14 cellular contexts compared by ENCODE assay signal in the genomic region with DNA sequence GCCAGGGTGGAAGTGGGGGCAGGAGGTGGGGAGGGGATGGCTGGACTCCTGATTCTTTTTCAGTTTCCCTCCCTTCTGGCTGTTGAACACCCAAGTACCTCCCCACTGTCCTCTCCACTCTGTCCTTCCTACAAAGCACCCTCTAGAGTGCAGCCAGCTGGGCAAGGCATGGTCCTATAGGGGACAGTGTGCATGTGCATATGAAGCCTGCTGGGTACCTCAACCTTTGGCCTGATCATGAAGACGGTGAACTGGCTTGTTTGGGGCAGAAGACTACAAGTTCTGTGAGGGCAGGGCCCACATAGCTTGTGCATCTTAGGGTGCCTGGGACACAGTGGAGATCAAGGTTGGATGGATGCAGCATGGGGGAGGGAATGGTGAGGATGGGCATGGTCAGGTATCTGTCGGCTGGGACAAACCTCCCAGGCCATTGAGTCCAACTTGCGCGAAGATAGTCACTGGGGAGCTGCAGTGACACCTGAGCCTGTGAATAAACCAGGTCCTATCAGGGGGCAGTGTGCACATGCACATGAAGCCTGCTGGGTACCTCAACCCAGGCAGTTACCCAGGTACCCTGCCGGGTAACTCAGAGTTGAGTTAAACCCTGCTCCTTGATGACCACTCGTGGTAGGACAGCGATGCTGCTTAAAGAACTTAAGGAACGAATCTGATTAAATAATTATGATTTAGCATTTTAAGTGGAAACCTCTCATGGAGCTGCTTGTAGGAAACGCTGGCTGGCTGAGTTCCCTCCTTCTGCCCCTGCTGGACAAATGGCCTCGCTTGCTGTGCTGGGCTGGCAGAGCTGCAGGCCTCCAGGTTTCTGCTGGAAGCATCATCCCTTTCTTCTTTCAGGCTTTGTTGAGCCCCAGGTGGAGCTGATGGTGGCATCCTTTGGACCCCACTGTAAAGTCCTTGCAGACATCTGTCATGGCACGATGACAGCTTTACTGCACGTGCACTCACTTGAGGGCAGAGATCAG.
DNase-seq lines count a peak whose midpoint lies in the region; ATAC-seq, FAIRE-seq and TF ChIP-seq lines count a peak whose summit lies in the region.
"Had no signal": no experiment of that assay in that cellular context is flagged by ENCODE, and none has a peak within 500 bp of the region (broad histone marks: within the 10 kb centered on the region; RNA-seq: fewer than 3 reads in every experiment).

No MANE protein-coding gene starts in this region.

- CTCF ChIA-PET in BJ (lab: Yijun Ruan, JAX) (interaction anchor here (0.7 to 3.4 kb wide), 7 partner anchors 14 to 133 kb away, joined by 3 to 15 read pairs (median 7); partner anchors contain the start of gene ST3GAL5), IMR-90 (lab: Yijun Ruan, JAX) (interaction anchor here (0.8 kb wide), 1 partner anchor 176 kb away, joined by 4 read pairs; no protein-coding TSS in a partner anchor), H1 (lab: Charles Lee; ENCODE audit: partially characterized antibody) (interaction anchor here (0.6 to 3.1 kb wide), 19 partner anchors 13 to 293 kb away, joined by 3 to 12 read pairs (median 4); no protein-coding TSS in a partner anchor)

- H2BK5ac ChIP-seq in IMR-90 (ENCODE audit: low read depth, low read length, poor library complexity, severe bottlenecking) (no peak overlapping the region), H1 (ENCODE audit: low read depth, low read length) (no peak overlapping the region)

- 0 out of 3 replicates have a peak overlapping the region, but pooled peaks have one; percentile 7 for H2BK15ac ChIP-seq in IMR-90 (ENCODE audit: low read depth, low read length)
- no peak overlapping the region for H2BK15ac ChIP-seq in H1 (ENCODE audit: low read length)

- H4K8ac ChIP-seq in IMR-90 (ENCODE audit: low read depth in 2 of 2, low read length in 2 of 2) (no peak overlapping the region), H1 (ENCODE audit: extremely low read depth, insufficient read depth, low read length) (peak overlapping the region; percentile 22; the same call in 1 of the 2 replicates)

- H3K14ac ChIP-seq in IMR-90 (replicated peaks; ENCODE audit: low read depth, low read length) (no peak overlapping the region), H1 (ENCODE audit: insufficient read length) (no peak overlapping the region)

- no peak overlapping the region for H2BK120ac ChIP-seq in IMR-90 (ENCODE audit: low read depth, low read length)
- H2BK120ac ChIP-seq in H1 (replicated peaks; ENCODE audit: low read depth, low read length): no peak overlapping the region

- no TSS peak for BruUV-seq in IMR-90 (replicated peaks; lab: Mats Ljungman, UMichigan)

- H3K9me3 ChIP-seq in IMR-90 (ENCODE audit: control insufficient read depth, insufficient read depth, low read length) (no peaks in the 10 kb centered on the region), H1 (ENCODE audit: insufficient read depth in 2 of 2, low read depth in 1 of 2, low read length in 1 of 2) (no peaks in the 10 kb centered on the region), osteoblast (ENCODE audit: low read depth, low read length) (no peaks in the 10 kb centered on the region)

- H3K4me2 ChIP-seq in IMR-90 (ENCODE audit: low read depth, low read length) (no peak overlapping the region), H1 (ENCODE audit: insufficient read depth in 1 of 2, low read depth in 2 of 2, low read length in 2 of 2) (no peak overlapping the region), osteoblast (ENCODE audit: insufficient read depth, low read length) (no peak overlapping the region)

- no peaks in the 10 kb centered on the region for H3K79me1 ChIP-seq in IMR-90 (ENCODE audit: low read depth in 1 of 2, low read length in 2 of 2)
- H3K79me1 ChIP-seq in H1 (ENCODE audit: low read depth, low read length): no peaks in the 10 kb centered on the region

- peaks cover 10% of the 10 kb centered on the region for H3K9me1 ChIP-seq in IMR-90 (ENCODE audit: insufficient read depth, low read length)

- H4K5ac ChIP-seq in IMR-90 (ENCODE audit: low read depth, low read length) (peak overlapping the region; percentile 17; the same call in 1 of the 2 replicates), H1 (ENCODE audit: insufficient read length, low read depth, low read length) (no peak overlapping the region)

- 0 out of 2 replicates have a peak, but pooled peaks have one; percentile 6 for TF ChIP-seq CTCF in BJ (IDR thresholded peaks at IDR 0.05; ENCODE audit: insufficient read depth, low read depth, low read length)
- TF ChIP-seq CTCF in IMR-90 (conservative IDR thresholded peaks at IDR 0.05; ENCODE audit: low read depth, low read length): no peak
- TF ChIP-seq CTCF in H1 (IDR thresholded peaks at IDR 0.05; ENCODE audit: control extremely low read depth in 1 of 3, insufficient read depth in 1 of 3, low read depth in 1 of 3, low read length in 3 of 3): peak in 2 of 3 experiments; percentile 4 to 6; a peak in 3 of 4 replicates
- peak; percentile 27 for TF ChIP-seq CTCF in osteoblast (IDR thresholded peaks at IDR 0.05; ENCODE audit: extremely low read depth, low read depth, low read length)
- TF ChIP-seq CTCF in D721Med (IDR thresholded peaks at IDR 0.05; ENCODE audit: insufficient read depth, missing control alignments): no peak

- H3K23me2 ChIP-seq in H1 (ENCODE audit: low read depth, low read length): no peaks in the 10 kb centered on the region

- TF ChIP-seq POLR2A in IMR-90 (IDR thresholded peaks at IDR 0.05; ENCODE audit: low read depth, low read length): no peak
- TF ChIP-seq POLR2A in H1 (IDR thresholded peaks at IDR 0.05; ENCODE audit: control extremely low read depth in 1 of 2, low read depth in 2 of 2, low read length in 2 of 2): no peak

- H3K9ac ChIP-seq in IMR-90 (ENCODE audit: low read depth, low read length): no peak overlapping the region
- no peak overlapping the region for H3K9ac ChIP-seq in H1 (replicated peaks in 1 of 4; ENCODE audit: extremely low read depth in 1 of 4, low read depth in 3 of 4, low read length in 3 of 4)

- no peak overlapping the region for H2BK12ac ChIP-seq in H1 (ENCODE audit: low read depth, low read length)

- H3K4ac ChIP-seq in IMR-90 (ENCODE audit: low read depth, low read length) (0 out of 2 replicates have a peak overlapping the region, but pooled peaks have one; percentile 27), H1 (replicated peaks; ENCODE audit: insufficient read length, low read depth, low read length) (no peak overlapping the region)

- in situ Hi-C loops in IMR-90 (cut with MboI; ENCODE audit: low sequenced_read_pairs): no loop called here

- H3K56ac ChIP-seq in IMR-90 (ENCODE audit: extremely low read depth, insufficient read depth, low read length): no peak overlapping the region
- H3K56ac ChIP-seq in H1 (replicated peaks; ENCODE audit: insufficient read length, low read depth, low read length): no peak overlapping the region

- peaks cover 6% of the 10 kb centered on the region for H3K36me3 ChIP-seq in BJ (ENCODE audit: control insufficient read depth, insufficient read depth, low read length)
- H3K36me3 ChIP-seq in IMR-90 (ENCODE audit: control insufficient read depth, insufficient read depth, low read length): peaks cover 12% of the 10 kb centered on the region
- peaks cover 4 to 12% (median 10%) of the 10 kb centered on the region in 4 experiments; a peak in 5 of 8 replicates for H3K36me3 ChIP-seq in H1 (ENCODE audit: control insufficient read depth in 2 of 4, insufficient read depth in 4 of 4, low read length in 3 of 4)
- H3K36me3 ChIP-seq in osteoblast (ENCODE audit: insufficient read depth, low read length): peaks cover 21% of the 10 kb centered on the region

- H3K79me2 ChIP-seq in H1 (ENCODE audit: control insufficient read depth in 1 of 2, insufficient read depth in 2 of 2, low read length in 2 of 2): no peaks in the 10 kb centered on the region
- H3K79me2 ChIP-seq in osteoblast (ENCODE audit: insufficient read depth, low read length): no peaks in the 10 kb centered on the region

- H4K91ac ChIP-seq in IMR-90 (ENCODE audit: insufficient read depth, low read depth, low read length) (no peak overlapping the region; the same call in 1 of the 2 replicates), H1 (replicated peaks; ENCODE audit: insufficient read length, low read length) (no peak overlapping the region)

- FAIRE-seq in H1 (lab: Jason Lieb, UNC) (no peak), D721Med (lab: Jason Lieb, UNC) (no peak)

- ATAC-seq in IMR-90 (ENCODE audit: low read depth) (peak; percentile 35), GM21381 (IDR thresholded peaks at IDR 0.05; ENCODE audit: unreplicated experiment) (no peak)
- ATAC-seq: stimulated activated naive CD8-positive, alpha-beta T cell treated with anti-CD3 and anti-CD28 coated beads, Interleukin-15, amount 100 ng/mL, for 72 hours had no signal

- H3K4me3 ChIP-seq in BJ (ENCODE audit: low read depth, low read length): no peak overlapping the region
- no peak overlapping the region for H3K4me3 ChIP-seq in IMR-90 (ENCODE audit: insufficient read depth, low read depth, low read length)
- H3K4me3 ChIP-seq in H1 (ENCODE audit: extremely low read depth in 1 of 4, insufficient read depth in 2 of 4, low read depth in 3 of 4, low read length in 4 of 4): no peak overlapping the region
- H3K4me3 ChIP-seq in osteoblast (ENCODE audit: insufficient read depth, low read length): no peak overlapping the region

- dilution Hi-C loops in IMR-90 (cut with HindIII; ENCODE audit: low sequenced_read_pairs, unreplicated experiment): no loop called here

- H3K4me1 ChIP-seq in IMR-90 (ENCODE audit: control insufficient read depth, insufficient read depth, low read length) (peaks cover 7% of the 10 kb centered on the region; the same call in 1 of the 2 replicates), H1 (replicated peaks in 1 of 4; ENCODE audit: control insufficient read depth in 3 of 4, insufficient read depth in 4 of 4, low read length in 3 of 4) (no peaks in the 10 kb centered on the region), osteoblast (ENCODE audit: insufficient read depth, low read length) (peaks cover 10% of the 10 kb centered on the region)

- TF ChIP-seq RAD21 in IMR-90 (IDR thresholded peaks at IDR 0.05; ENCODE audit: low read length): no peak
- TF ChIP-seq RAD21 in H1 (IDR thresholded peaks at IDR 0.05 in 1 of 2, conservative IDR thresholded peaks at IDR 0.05 in 1 of 2; ENCODE audit: low read depth in 2 of 2, low read length in 2 of 2): peak in 1 of 2 experiments; percentile 11; a peak in 1 of 4 replicates

- no peak for DNase-seq in BJ (ENCODE audit: low read depth)
- DNase-seq in IMR-90: no peak
- no peak for DNase-seq in H1 (ENCODE audit: low read depth in 1 of 2, low spot score in 2 of 2)
- DNase-seq in osteoblast (ENCODE audit: insufficient read length, low spot score, missing footprints): peak; percentile 88
- no peak for DNase-seq in activated T-cell treated with anti-CD3 and anti-CD28 coated beads for 4 hours
- DNase-seq in iPS-NIHi11 (ENCODE audit: low spot score): no peak
- no peak for DNase-seq in D721Med (ENCODE audit: insufficient read length, low spot score)
- DNase-seq: activated CD4-positive, alpha-beta T cell treated with anti-CD3 and anti-CD28 coated beads for 1 hour; erythroblast; GDM1; stimulated activated CD4-positive, alpha-beta T cell treated with anti-CD3 and anti-CD28 coated beads, Interleukin-4, amount 100 ng/mL, for 24 hours; stimulated activated naive CD8-positive, alpha-beta T cell treated with anti-CD3 and anti-CD28 coated beads, Interleukin-15, amount 100 ng/mL, for 72 hours had no signal

- no peak overlapping the region for H2AK9ac ChIP-seq in IMR-90 (replicated peaks; ENCODE audit: low read depth, low read length, poor library complexity)

- no peak for TF ChIP-seq EP300 in H1 (IDR thresholded peaks at IDR 0.05; ENCODE audit: borderline replicate concordance in 1 of 2, low read depth in 2 of 2, low read length in 2 of 2)

- H3K27me3 ChIP-seq in BJ (ENCODE audit: control insufficient read depth, insufficient read depth, low read length) (no peaks in the 10 kb centered on the region), IMR-90 (ENCODE audit: control insufficient read depth, insufficient read depth, low read length) (no peaks in the 10 kb centered on the region), H1 (replicated peaks in 1 of 4; ENCODE audit: control insufficient read depth in 3 of 4, extremely low read depth in 1 of 4, insufficient read depth in 3 of 4, low read length in 3 of 4) (no peaks in the 10 kb centered on the region; a peak in 1 of 7 replicates), osteoblast (ENCODE audit: insufficient read depth, low read length) (no peaks in the 10 kb centered on the region)

- WGBS in IMR-90 (ENCODE audit: extremely low coverage in 2 of 2, insufficient read length in 1 of 2), 2 experiments: 88% methylated on average over 6 of the region's 12 CpGs; no CpG with 5 or more reads in 1 of the 2 experiments
- WGBS in H1 (ENCODE audit: extremely low coverage in 1 of 2, insufficient coverage in 1 of 2, insufficient read length in 1 of 2, insufficient replicate concordance in 2 of 2, low coverage in 1 of 2, low lambda C conversion rate in 2 of 2, missing lambda C conversion rate in 1 of 2), 2 experiments: 92% methylated on average over 12 of the region's 12 CpGs; no CpG with 5 or more reads in 1 of the 2 experiments

- H3K23ac ChIP-seq in IMR-90 (ENCODE audit: low read depth, low read length) (no peak overlapping the region), H1 (ENCODE audit: insufficient read length) (no peak overlapping the region)

- H3K18ac ChIP-seq in IMR-90 (ENCODE audit: low read depth, low read length) (no peak overlapping the region; the same call in 1 of the 2 replicates), H1 (ENCODE audit: extremely low read depth, low read length) (no peak overlapping the region)

- no peak overlapping the region for H2AFZ ChIP-seq in IMR-90 (replicated peaks; ENCODE audit: low read length, poor library complexity)
- H2AFZ ChIP-seq in H1 (ENCODE audit: low read length): no peak overlapping the region
- H2AFZ ChIP-seq in osteoblast (ENCODE audit: low read length): no peak overlapping the region

- H4K20me1 ChIP-seq in IMR-90 (ENCODE audit: insufficient read depth, low read length): no peaks in the 10 kb centered on the region
- no peaks in the 10 kb centered on the region for H4K20me1 ChIP-seq in H1 (replicated peaks in 1 of 2; ENCODE audit: control insufficient read depth in 1 of 2, insufficient read depth in 2 of 2, low read length in 2 of 2)
- H4K20me1 ChIP-seq in osteoblast (ENCODE audit: insufficient read depth, low read length): peaks cover 4% of the 10 kb centered on the region

- H2BK20ac ChIP-seq in IMR-90 (ENCODE audit: low read depth, low read length) (no peak overlapping the region), H1 (ENCODE audit: low read length) (no peak overlapping the region)

- H3K27ac ChIP-seq in IMR-90 (ENCODE audit: insufficient read depth, low read length) (no peak overlapping the region), H1 (ENCODE audit: low read depth, low read length) (no peak overlapping the region), osteoblast (ENCODE audit: low read depth, low read length) (no peak overlapping the region)
- H3K27ac ChIP-seq: C4-2B had no signal

- POLR2A ChIA-PET in BJ (lab: Charles Lee): no interaction called here
- POLR2A ChIA-PET in IMR-90 (lab: Charles Lee; ENCODE audit: unreplicated experiment): no interaction called here
- POLR2A ChIA-PET in H1 (lab: Charles Lee; ENCODE audit: partially characterized antibody): interaction anchor here (1.0 to 1.6 kb wide), 3 partner anchors 28 to 132 kb away, joined by 3 to 4 read pairs (median 3); partner anchors contain the start of gene ST3GAL5

- intact Hi-C loops in IMR-90 (cut with micrococcal nuclease): loop anchor here (5.0 kb wide), 1 partner anchor 129 kb away; no protein-coding TSS in a partner anchor

- peak overlapping the region; percentile 49; the same call in 1 of the 2 replicates for H2AK5ac ChIP-seq in IMR-90 (ENCODE audit: low read depth, low read length)
- no peak overlapping the region for H2AK5ac ChIP-seq in H1 (ENCODE audit: low read depth, low read length)

Comparison
In these comparisons a context has a peak if more than half of its experiments do, and no peak if none do; other contexts are left out.
1. CTCF ChIP-seq: peak in BJ (single experiment), H1 (2 of 3) and osteoblast (single experiment); none in IMR-90 (single experiment) and D721Med (single experiment).